In genomic region chr19:27792576-27793127, GRCh38 we compare ENCODE assay signal across 8 cellular contexts.
DNase-seq lines count a peak whose midpoint lies in the region; ATAC-seq and TF ChIP-seq lines count a peak whose summit lies in the region.

No MANE protein-coding gene starts in this region.

- H3K4me1 Mint-ChIP-seq in MCF 10A (ENCODE audit: insufficient read depth, unreplicated experiment): peaks cover 10% of the 10 kb centered on the region

- intact Hi-C loops in cardiac septum (cut with DNase I): loop anchor here (5.0 kb wide), 2 partner anchors 50 to 120 kb away; no protein-coding TSS in a partner anchor
- intact Hi-C loops in MCF 10A (cut with micrococcal nuclease): no loop called here

- peak overlapping the region; percentile 89 for H3K4me3 Mint-ChIP-seq in MCF 10A (ENCODE audit: unreplicated experiment)

- POLR2A ChIA-PET in MCF 10A (lab: Yijun Ruan, JAX): interaction anchor here (1.0 to 3.4 kb wide), 10 partner anchors 10 to 1814 kb away, joined by 3 to 26 read pairs (median 5); partner anchors contain the start of gene POP4

- H3K4me1 ChIP-seq in right atrium auricular region (peaks cover 0 to 14% of the 10 kb centered on the region in 2 donors), mononuclear cell (ENCODE audit: insufficient read depth, low read length) (peaks cover 27% of the 10 kb centered on the region)

- TF ChIP-seq CTCF in right atrium auricular region (IDR thresholded peaks at IDR 0.05): no peak
- TF ChIP-seq CTCF in MCF 10A (IDR thresholded peaks at IDR 0.05; ENCODE audit: unreplicated experiment): no peak

- no peaks in the 10 kb centered on the region for H3K27me3 Mint-ChIP-seq in MCF 10A (ENCODE audit: insufficient read depth, unreplicated experiment)

- no peak for DNase-seq in right atrium auricular region (ENCODE audit: low spot score)
- no peak for DNase-seq in cardiac septum (ENCODE audit: low spot score)
- no peak for DNase-seq in MCF 10A (ENCODE audit: unreplicated experiment)
- DNase-seq in DMS 273 treated with DMSO at 0.1 percent for 48 hours (lab: John Stamatoyannopoulos, UW): no peak
- no peak for DNase-seq in stimulated activated CD4-positive, alpha-beta T cell treated with anti-CD3 and anti-CD28 coated beads, Interleukin-4, amount 100 ng/mL, for 1 hour

- peak overlapping the region; percentile 87 to 92 for H3K27ac ChIP-seq in right atrium auricular region

- H3K4me3 ChIP-seq in right atrium auricular region (peak overlapping the region; percentile 66), mononuclear cell (ENCODE audit: low read length) (peak overlapping the region; percentile 87)

- H3K27ac Mint-ChIP-seq in MCF 10A (ENCODE audit: low read depth, unreplicated experiment): peak overlapping the region; percentile 91

- H3K36me3 ChIP-seq in right atrium auricular region: no peaks in the 10 kb centered on the region

- TSS peak; percentile 48 for BruUV-seq in MCF 10A (replicated peaks; lab: Mats Ljungman, UMichigan)

- CTCF ChIA-PET in MCF 10A (lab: Yijun Ruan, JAX): interaction anchor here (1.2 to 1.3 kb wide), 2 partner anchors 10 to 16 kb away, joined by 5 read pairs; no protein-coding TSS in a partner anchor

- H3K9me3 Mint-ChIP-seq in MCF 10A (ENCODE audit: unreplicated experiment): no peaks in the 10 kb centered on the region

- H3K36me3 Mint-ChIP-seq in MCF 10A (ENCODE audit: insufficient read depth, unreplicated experiment): no peaks in the 10 kb centered on the region

- H3K9me3 ChIP-seq in right atrium auricular region (no peaks in the 10 kb centered on the region), mononuclear cell (ENCODE audit: low read depth, low read length) (no peaks in the 10 kb centered on the region)

- ATAC-seq in HG03342 (IDR thresholded peaks at IDR 0.05; ENCODE audit: unreplicated experiment) (no peak), GM18517 (IDR thresholded peaks at IDR 0.05; ENCODE audit: unreplicated experiment) (no peak)

- no peaks in the 10 kb centered on the region for H3K27me3 ChIP-seq in right atrium auricular region
- H3K27me3 ChIP-seq in mononuclear cell (ENCODE audit: insufficient read depth, low read length): no peaks in the 10 kb centered on the region
